8 cellular contexts compared by ENCODE assay signal in genomic region chr12:106247731-106248176, GRCh38. TPM values are rescaled to one million over a fixed set of nuclear protein-coding genes. Genes with fewer than 3 reads are reported as not detected.
A peak's percentile ranks its signal among the peaks of the same experiment; 100 is the strongest.
DNase-seq lines count a peak whose midpoint lies in the region; ATAC-seq and TF ChIP-seq lines count a peak whose summit lies in the region.

Gene CKAP4, minus strand, starts transcription at chr12:106248020. Its CDS starts 169 bp downstream, at chr12:106247851.

- CTCF ChIA-PET in activated CD8-positive, alpha-beta T cell treated with anti-CD3 and anti-CD28 coated beads, Interleukin-2, amount 10 ng/mL, durations not matched to agents 7 days and 5 days (lab: Charles Lee), result interaction anchor here (1.4 to 2.8 kb wide), 3 partner anchors 21 to 35 kb away, joined by 3 to 13 read pairs (median 6); no protein-coding TSS in a partner anchor

- H3K36me3 ChIP-seq in lung (ENCODE audit: control insufficient read depth in 2 of 2, insufficient read depth in 2 of 2, low read length in 2 of 2), result peaks cover under 1 to 2% of the 10 kb centered on the region in 2 donors

- DNase-seq in NCI-H187 (lab: John Stamatoyannopoulos, UW) (peak; percentile 13 to 74), NCI-H187 treated with DMSO at 0.1 percent for 48 hours (lab: John Stamatoyannopoulos, UW) (no peak), NCI-H2196 treated with DMSO at 0.1 percent for 48 hours (lab: John Stamatoyannopoulos, UW; ENCODE audit: unreplicated experiment) (peak; percentile 11), lung (ENCODE audit: low spot score) (peak; percentile 73)
- peak; percentile 32 for DNase-seq in activated CD8-positive, alpha-beta T cell treated with anti-CD3 and anti-CD28 coated beads, Interleukin-2, amount 10 ng/mL, durations not matched to agents 7 days and 5 days
- DNase-seq in effector CD8-positive, alpha-beta T cell (lab: John Stamatoyannopoulos, UW), result peak; percentile 21
- DNase-seq in stimulated activated CD8-positive, alpha-beta memory T cell treated with anti-CD3 and anti-CD28 coated beads, Interleukin-12 subunit alpha, Interleukin-12 subunit beta, amount 100 ng/mL, for 4 hours (ENCODE audit: low read depth), result peak; percentile 37

- H3K4me3 Mint-ChIP-seq in activated CD8-positive, alpha-beta T cell treated with anti-CD3 and anti-CD28 coated beads, Interleukin-2, amount 10 ng/mL, durations not matched to agents 7 days and 5 days, result peak within 1 kb of the TSS; percentile 65

- peak within 1 kb of the TSS; percentile 99 for H3K27ac ChIP-seq in lung (ENCODE audit: low read depth in 1 of 2, low read length in 1 of 2)

- H3K9me3 ChIP-seq in lung (ENCODE audit: control insufficient read depth in 2 of 2, insufficient read depth in 1 of 2, low read length in 1 of 2), result no peaks in the 10 kb centered on the region

- H3K27me3 ChIP-seq in lung (ENCODE audit: control insufficient read depth, insufficient read depth), result no peaks in the 10 kb centered on the region

- H3K27me3 Mint-ChIP-seq in activated CD8-positive, alpha-beta T cell treated with anti-CD3 and anti-CD28 coated beads, Interleukin-2, amount 10 ng/mL, durations not matched to agents 7 days and 5 days (ENCODE audit: low read depth), result peaks cover 12% of the 10 kb centered on the region

- H3K9me3 Mint-ChIP-seq in activated CD8-positive, alpha-beta T cell treated with anti-CD3 and anti-CD28 coated beads, Interleukin-2, amount 10 ng/mL, durations not matched to agents 7 days and 5 days (ENCODE audit: insufficient read depth), result no peaks in the 10 kb centered on the region

- peak within 1 kb of the TSS; percentile 73 for H3K4me3 ChIP-seq in lung

- peaks cover 7 to 10% of the 10 kb centered on the region in 2 donors for H3K4me1 ChIP-seq in lung (ENCODE audit: control insufficient read depth in 2 of 2, insufficient read depth in 2 of 2, low read length in 2 of 2)

- 1% methylated on average over 20 to 75 of the region's 75 CpGs for WGBS in lung, 2 donors

- POLR2A ChIA-PET in activated CD8-positive, alpha-beta T cell treated with anti-CD3 and anti-CD28 coated beads, Interleukin-2, amount 10 ng/mL, durations not matched to agents 7 days and 5 days (lab: Charles Lee), result no interaction called here

- H3K4me1 Mint-ChIP-seq in activated CD8-positive, alpha-beta T cell treated with anti-CD3 and anti-CD28 coated beads, Interleukin-2, amount 10 ng/mL, durations not matched to agents 7 days and 5 days (ENCODE audit: low read depth), result peaks cover 12% of the 10 kb centered on the region

- H3K36me3 Mint-ChIP-seq in activated CD8-positive, alpha-beta T cell treated with anti-CD3 and anti-CD28 coated beads, Interleukin-2, amount 10 ng/mL, durations not matched to agents 7 days and 5 days (ENCODE audit: low read depth), result no peaks in the 10 kb centered on the region

- peak; percentile 57 for ATAC-seq in HG02759 (IDR thresholded peaks at IDR 0.05; ENCODE audit: unreplicated experiment)
- ATAC-seq in activated CD8-positive, alpha-beta T cell treated with anti-CD3 and anti-CD28 coated beads, Interleukin-2, amount 10 ng/mL, durations not matched to agents 7 days and 5 days, result peak; percentile 67
- ATAC-seq in lung (ENCODE audit: insufficient read depth, low FRiP score), result peak; percentile 82

- H3K27ac Mint-ChIP-seq in activated CD8-positive, alpha-beta T cell treated with anti-CD3 and anti-CD28 coated beads, Interleukin-2, amount 10 ng/mL, durations not matched to agents 7 days and 5 days, result no peak within 1 kb of the TSS

- no peak for TF ChIP-seq CTCF in lung (IDR thresholded peaks at IDR 0.05; ENCODE audit: control extremely low read depth, extremely low read depth)

RNA-seq across cellular contexts. Expression of gene CKAP4, which starts in this region (rescaled TPM):
- under 1 TPM; 0.47 to 0.52 TPM for total RNA-seq in activated CD8-positive, alpha-beta T cell treated with anti-CD3 and anti-CD28 coated beads, Interleukin-2, amount 10 ng/mL, durations not matched to agents 7 days and 5 days
- 10 to 100 TPM; 48.3 to 82.6 TPM for total RNA-seq in lung
- polyA plus RNA-seq in lung, result 10 to 100 TPM; 15.3 to 82.1 TPM

Comparison
In these comparisons a context has a peak if more than half of its experiments do, and no peak if none do; other contexts are left out.
1. RNA of gene CKAP4 (total RNA-seq): 48.3 to 82.6 TPM in lung; 0.47 to 0.52 TPM in activated CD8-positive, alpha-beta T cell treated with anti-CD3 and anti-CD28 coated beads, Interleukin-2, amount 10 ng/mL, durations not matched to agents 7 days and 5 days; every median in the first group is over 10 times any median in the second.
2. Peak in DNase-seq and ATAC-seq in activated CD8-positive, alpha-beta T cell treated with anti-CD3 and anti-CD28 coated beads, Interleukin-2, amount 10 ng/mL, durations not matched to agents 7 days and 5 days; RNA of the gene not detected or under 1 TPM.
3. Peak in every context shown above with its lines, with median percentiles within 50 percentile points of each other: ATAC-seq.